ENCODE assay signal across 22 cellular contexts in genomic region chr17:3675886-3676285, GRCh38. TPM values are rescaled to one million over a fixed set of nuclear protein-coding genes. Genes with fewer than 3 reads are reported as not detected.
DNase-seq lines count a peak whose midpoint lies in the region; ATAC-seq, FAIRE-seq and TF ChIP-seq lines count a peak whose summit lies in the region.
"Had no signal": no experiment of that assay in that cellular context is flagged by ENCODE, and none has a peak within 500 bp of the region (broad histone marks: within the 10 kb centered on the region; RNA-seq: fewer than 3 reads in every experiment).

No MANE protein-coding gene starts in this region.

- no peak for ATAC-seq in activated naive CD8-positive, alpha-beta T cell treated with anti-CD3 and anti-CD28 coated beads, Interleukin-2, amount 50 U/mL, for 24 hours
- ATAC-seq in activated B cell treated with CpG ODN at 0.5 μM for 24 hours (ENCODE audit: low read depth), result no peak

- TF ChIP-seq CTCF in activated B cell treated with CpG ODN at 0.5 μM for 24 hours (IDR thresholded peaks at IDR 0.05) (no peak), neural crest cell (conservative IDR thresholded peaks at IDR 0.05) (no peak)

- no peaks in the 10 kb centered on the region for H3K9me3 Mint-ChIP-seq in activated naive CD8-positive, alpha-beta T cell treated with anti-CD3 and anti-CD28 coated beads for 36 hours
- H3K9me3 Mint-ChIP-seq in activated naive CD8-positive, alpha-beta T cell treated with anti-CD3 and anti-CD28 coated beads, Interleukin-2, amount 50 U/mL, for 24 hours, result no peaks in the 10 kb centered on the region
- no peaks in the 10 kb centered on the region for H3K9me3 Mint-ChIP-seq in IgD-negative memory B cell
- no peaks in the 10 kb centered on the region for H3K9me3 Mint-ChIP-seq in activated B cell treated with CpG ODN at 0.5 μM for 24 hours
- H3K9me3 Mint-ChIP-seq in neural crest cell, result no peaks in the 10 kb centered on the region
- H3K9me3 Mint-ChIP-seq: CD4-positive, alpha-beta T cell had no signal

- H3K36me3 Mint-ChIP-seq in activated naive CD8-positive, alpha-beta T cell treated with anti-CD3 and anti-CD28 coated beads for 36 hours, result no peaks in the 10 kb centered on the region
- H3K36me3 Mint-ChIP-seq in activated naive CD8-positive, alpha-beta T cell treated with anti-CD3 and anti-CD28 coated beads, Interleukin-2, amount 50 U/mL, for 24 hours (ENCODE audit: low read depth), result peaks cover 7% of the 10 kb centered on the region
- H3K36me3 Mint-ChIP-seq in IgD-negative memory B cell (no peaks in the 10 kb centered on the region), activated B cell treated with CpG ODN at 0.5 μM for 24 hours (ENCODE audit: low read depth) (peaks cover 67% of the 10 kb centered on the region), neural crest cell (ENCODE audit: low read depth) (no peaks in the 10 kb centered on the region)

- H3K4me3 Mint-ChIP-seq in activated naive CD8-positive, alpha-beta T cell treated with anti-CD3 and anti-CD28 coated beads for 36 hours, result no peak overlapping the region
- no peak overlapping the region for H3K4me3 Mint-ChIP-seq in activated naive CD8-positive, alpha-beta T cell treated with anti-CD3 and anti-CD28 coated beads, Interleukin-2, amount 50 U/mL, for 24 hours
- H3K4me3 Mint-ChIP-seq in IgD-negative memory B cell, result peak overlapping the region in 1 of 4 donors; percentile 38
- no peak overlapping the region for H3K4me3 Mint-ChIP-seq in activated B cell treated with CpG ODN at 0.5 μM for 24 hours
- peak overlapping the region; percentile 41 for H3K4me3 Mint-ChIP-seq in neural crest cell
- H3K4me3 Mint-ChIP-seq: CD4-positive, alpha-beta T cell had no signal

- no peaks in the 10 kb centered on the region for H3K4me1 Mint-ChIP-seq in activated naive CD8-positive, alpha-beta T cell treated with anti-CD3 and anti-CD28 coated beads for 36 hours
- no peaks in the 10 kb centered on the region for H3K4me1 Mint-ChIP-seq in activated naive CD8-positive, alpha-beta T cell treated with anti-CD3 and anti-CD28 coated beads, Interleukin-2, amount 50 U/mL, for 24 hours
- peaks cover 1 to 6% (median 2%) of the 10 kb centered on the region in 3 donors for H3K4me1 Mint-ChIP-seq in IgD-negative memory B cell
- H3K4me1 Mint-ChIP-seq in activated B cell treated with CpG ODN at 0.5 μM for 24 hours, result peaks cover 4% of the 10 kb centered on the region
- peaks cover 7% of the 10 kb centered on the region for H3K4me1 Mint-ChIP-seq in neural crest cell

- H3K27me3 Mint-ChIP-seq in activated naive CD8-positive, alpha-beta T cell treated with anti-CD3 and anti-CD28 coated beads for 36 hours, result no peaks in the 10 kb centered on the region
- H3K27me3 Mint-ChIP-seq in activated naive CD8-positive, alpha-beta T cell treated with anti-CD3 and anti-CD28 coated beads, Interleukin-2, amount 50 U/mL, for 24 hours, result no peaks in the 10 kb centered on the region
- H3K27me3 Mint-ChIP-seq in IgD-negative memory B cell (no peaks in the 10 kb centered on the region), activated B cell treated with CpG ODN at 0.5 μM for 24 hours (no peaks in the 10 kb centered on the region), neural crest cell (ENCODE audit: low read depth) (no peaks in the 10 kb centered on the region)
- H3K27me3 Mint-ChIP-seq: CD4-positive, alpha-beta T cell had no signal

- CTCF ChIA-PET in activated B cell treated with CpG ODN at 0.5 μM for 24 hours (lab: Charles Lee), result no interaction called here

- peak overlapping the region; percentile 12 for H3K27ac Mint-ChIP-seq in activated naive CD8-positive, alpha-beta T cell treated with anti-CD3 and anti-CD28 coated beads for 36 hours
- H3K27ac Mint-ChIP-seq in activated naive CD8-positive, alpha-beta T cell treated with anti-CD3 and anti-CD28 coated beads, Interleukin-2, amount 50 U/mL, for 24 hours, result no peak overlapping the region
- peak overlapping the region in 2 of 3 donors; percentile 19 to 88 for H3K27ac Mint-ChIP-seq in IgD-negative memory B cell
- peak overlapping the region; percentile 35 for H3K27ac Mint-ChIP-seq in activated B cell treated with CpG ODN at 0.5 μM for 24 hours
- H3K27ac Mint-ChIP-seq in neural crest cell (ENCODE audit: unreplicated experiment), result no peak overlapping the region
- H3K27ac Mint-ChIP-seq: CD4-positive, alpha-beta T cell had no signal

- POLR2A ChIA-PET in activated B cell treated with CpG ODN at 0.5 μM for 24 hours (lab: Charles Lee), result interaction anchor here (0.6 to 2.3 kb wide), 4 partner anchors 18 to 170 kb away, joined by 4 to 6 read pairs (median 4); partner anchors contain the start of gene NCBP3

- intact Hi-C loops in activated B cell treated with CpG ODN at 0.5 μM for 24 hours (cut with micrococcal nuclease), result no loop called here

- FAIRE-seq in RCC 7860 (lab: Jason Lieb, UNC), result no peak
- FAIRE-seq: A204.1, D721Med, GM18507, HTR-8/SVneo had no signal

- no peak for DNase-seq in activated naive CD8-positive, alpha-beta T cell treated with anti-CD3 and anti-CD28 coated beads for 36 hours
- no peak for DNase-seq in activated naive CD8-positive, alpha-beta T cell treated with anti-CD3 and anti-CD28 coated beads, Interleukin-2, amount 50 U/mL, for 24 hours
- DNase-seq in activated B cell treated with CpG ODN at 0.5 μM for 24 hours (no peak), neural crest cell (ENCODE audit: low read depth, low spot score) (no peak), H4 (ENCODE audit: low spot score) (no peak), NCI-H2029 treated with DMSO at 0.1 percent for 48 hours (lab: John Stamatoyannopoulos, UW) (no peak), RCC 7860 (ENCODE audit: low spot score) (no peak)
- DNase-seq: CD4-positive, alpha-beta T cell; H7; KBM-7; NCI-H1105 treated with DMSO at 0.1 percent for 48 hours; NCI-H146; NCI-H2029; NCI-H2227 treated with DMSO at 0.1 percent for 48 hours; NCI-H526 treated with DMSO at 0.1 percent for 48 hours; PC-9; SIG-M5 had no signal

RNA-seq across cellular contexts. Expression of gene EMC6, which starts 7.3 kb away (rescaled TPM):
- 10 to 100 TPM; 83.6 to 85.8 TPM for total RNA-seq in activated naive CD8-positive, alpha-beta T cell treated with anti-CD3 and anti-CD28 coated beads for 36 hours
- 81.8 TPM for polyA plus RNA-seq in IgD-negative memory B cell
- total RNA-seq in activated B cell treated with CpG ODN at 0.5 μM for 24 hours (33.8 and 38.0 TPM in 2 replicates), neural crest cell (53.4 and 54.5 TPM in 2 replicates)
- 15.9 and 26.6 TPM in 2 replicates for total RNA-seq in H4 (2014; rRNA removed; shearing (Covaris generic))

RNA-seq across cellular contexts. Expression of gene TAX1BP3, which starts 7.5 kb away (rescaled TPM):
- total RNA-seq in activated naive CD8-positive, alpha-beta T cell treated with anti-CD3 and anti-CD28 coated beads for 36 hours, result 10 to 100 TPM; 12.3 to 13.6 TPM
- 72.1 TPM for polyA plus RNA-seq in IgD-negative memory B cell
- total RNA-seq in activated B cell treated with CpG ODN at 0.5 μM for 24 hours (15.1 and 16.4 TPM in 2 replicates), neural crest cell (58.2 and 65.8 TPM in 2 replicates)
- total RNA-seq in H4 (2014; rRNA removed; shearing (Covaris generic)), result 77.8 and 86.8 TPM in 2 replicates

RNA-seq across cellular contexts. Expression of gene P2RX5, which starts 20.1 kb away (rescaled TPM):
- total RNA-seq in activated naive CD8-positive, alpha-beta T cell treated with anti-CD3 and anti-CD28 coated beads for 36 hours, result 10 to 100 TPM; 32.0 to 38.7 TPM
- polyA plus RNA-seq in IgD-negative memory B cell, result 764 TPM
- total RNA-seq in activated B cell treated with CpG ODN at 0.5 μM for 24 hours (295 and 349 TPM in 2 replicates), neural crest cell (0.61 and 1.6 TPM in 2 replicates)
- total RNA-seq in H4 (2014; rRNA removed; shearing (Covaris generic)), result not detected in 2 replicates

RNA-seq across cellular contexts. Expression of gene CTNS, which starts 39.3 kb away (rescaled TPM):
- 10 to 100 TPM; 10.6 to 11.0 TPM for total RNA-seq in activated naive CD8-positive, alpha-beta T cell treated with anti-CD3 and anti-CD28 coated beads for 36 hours
- polyA plus RNA-seq in IgD-negative memory B cell, result 13.0 TPM
- total RNA-seq in activated B cell treated with CpG ODN at 0.5 μM for 24 hours (12.8 and 13.5 TPM in 2 replicates), neural crest cell (17.4 and 18.6 TPM in 2 replicates)
- total RNA-seq in H4 (2014; rRNA removed; shearing (Covaris generic)), result 12.6 and 22.6 TPM in 2 replicates

RNA-seq across cellular contexts. Expression of gene SHPK, which starts 39.8 kb away (rescaled TPM):
- 10 to 100 TPM; 11.9 to 12.3 TPM for total RNA-seq in activated naive CD8-positive, alpha-beta T cell treated with anti-CD3 and anti-CD28 coated beads for 36 hours
- 7.0 TPM for polyA plus RNA-seq in IgD-negative memory B cell
- total RNA-seq in activated B cell treated with CpG ODN at 0.5 μM for 24 hours (8.1 and 9.5 TPM in 2 replicates), neural crest cell (21.8 and 22.7 TPM in 2 replicates)
- total RNA-seq in H4 (2014; rRNA removed; shearing (Covaris generic)), result 4.9 and 6.1 TPM in 2 replicates

Comparison
In these comparisons a context has a peak if more than half of its experiments do, and no peak if none do; other contexts are left out.
1. H3K27ac Mint-ChIP-seq: peak in activated naive CD8-positive, alpha-beta T cell treated with anti-CD3 and anti-CD28 coated beads for 36 hours (single experiment), IgD-negative memory B cell (2 of 3) and activated B cell treated with CpG ODN at 0.5 μM for 24 hours (single experiment); none in activated naive CD8-positive, alpha-beta T cell treated with anti-CD3 and anti-CD28 coated beads, Interleukin-2, amount 50 U/mL, for 24 hours (single experiment) and neural crest cell (single experiment).
2. RNA of gene P2RX5, which starts 20.1 kb away (total RNA-seq): 295 to 349 TPM in activated B cell treated with CpG ODN at 0.5 μM for 24 hours and 32.0 to 38.7 TPM in activated naive CD8-positive, alpha-beta T cell treated with anti-CD3 and anti-CD28 coated beads for 36 hours; 0.61 to 1.6 TPM in neural crest cell and not detected in H4; every median in the first group is over 10 times any median in the second.